11 cellular contexts compared by ENCODE assay signal in the genomic region with DNA sequence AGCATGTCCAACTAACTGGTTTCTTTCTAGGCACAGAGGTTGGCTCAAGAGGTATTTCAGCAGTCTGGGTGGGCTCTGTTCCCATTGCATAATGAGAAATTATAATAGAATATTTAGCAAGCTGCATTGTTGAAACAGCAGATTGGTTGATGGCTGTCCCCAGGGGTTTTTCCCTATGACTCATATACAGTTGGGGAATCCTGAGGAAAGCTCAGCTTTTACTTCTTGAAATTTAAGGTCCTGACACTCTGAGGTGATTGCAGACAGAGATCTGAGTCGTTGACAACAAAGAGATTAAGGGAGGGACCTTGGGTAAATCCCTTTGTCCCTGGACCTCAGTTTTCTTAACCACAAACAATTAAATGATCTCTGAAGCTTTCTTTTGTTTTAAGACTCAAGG. TPM values are rescaled to one million over a fixed set of nuclear protein-coding genes. Genes with fewer than 3 reads are reported as not detected.
DNase-seq lines count a peak whose midpoint lies in the region; ATAC-seq and TF ChIP-seq lines count a peak whose summit lies in the region.
"Had no signal": no experiment of that assay in that cellular context is flagged by ENCODE, and none has a peak within 500 bp of the region (broad histone marks: within the 10 kb centered on the region; RNA-seq: fewer than 3 reads in every experiment).

No MANE protein-coding gene starts in this region.

- H3K27me3 Mint-ChIP-seq in activated CD4-positive, alpha-beta T cell treated with anti-CD3 and anti-CD28 coated beads for 36 hours: no peaks in the 10 kb centered on the region
- H3K27me3 Mint-ChIP-seq in stimulated activated memory B cell treated with anti-CD40 and anti-IgM and Interleukin-4, amounts not matched to agents 10 μg/mL and 1 μg/mL and 100 μg/mL, for 72 hours: no peaks in the 10 kb centered on the region

- H3K4me1 Mint-ChIP-seq in activated CD4-positive, alpha-beta T cell treated with anti-CD3 and anti-CD28 coated beads for 36 hours: peaks cover 28% of the 10 kb centered on the region
- no peaks in the 10 kb centered on the region for H3K4me1 Mint-ChIP-seq in stimulated activated memory B cell treated with anti-CD40 and anti-IgM and Interleukin-4, amounts not matched to agents 10 μg/mL and 1 μg/mL and 100 μg/mL, for 72 hours

- POLR2A ChIA-PET in activated CD4-positive, alpha-beta T cell treated with anti-CD3 and anti-CD28 coated beads for 36 hours (lab: Charles Lee): interaction anchor here (0.8 to 0.9 kb wide), 2 partner anchors 21 to 138 kb away, joined by 3 to 4 read pairs; no protein-coding TSS in a partner anchor

- H3K9ac ChIP-seq in OCI-LY3 (ENCODE audit: low read length): no peak overlapping the region

- no peak for TF ChIP-seq CTCF in OCI-LY3 (IDR thresholded peaks at IDR 0.05; ENCODE audit: low read depth, low read length)
- TF ChIP-seq CTCF in epithelial cell of esophagus (IDR thresholded peaks at IDR 0.05; ENCODE audit: insufficient read depth, low read depth, low read length, missing control alignments): no peak
- TF ChIP-seq CTCF in thyroid gland (IDR thresholded peaks at IDR 0.05): no peak

- H3K4me2 ChIP-seq in OCI-LY3 (ENCODE audit: low read length): peak overlapping the region; percentile 23; the same call in 1 of the 2 replicates

- peaks cover 29% of the 10 kb centered on the region for H3K4me1 ChIP-seq in OCI-LY3 (ENCODE audit: low read length)
- no peaks in the 10 kb centered on the region for H3K4me1 ChIP-seq in thyroid gland
- H3K4me1 ChIP-seq: uterus had no signal

- no peak overlapping the region for H3K4me3 Mint-ChIP-seq in activated CD4-positive, alpha-beta T cell treated with anti-CD3 and anti-CD28 coated beads for 36 hours
- no peak overlapping the region for H3K4me3 Mint-ChIP-seq in stimulated activated memory B cell treated with anti-CD40 and anti-IgM and Interleukin-4, amounts not matched to agents 10 μg/mL and 1 μg/mL and 100 μg/mL, for 72 hours

- no peaks in the 10 kb centered on the region for H3K9me3 Mint-ChIP-seq in activated CD4-positive, alpha-beta T cell treated with anti-CD3 and anti-CD28 coated beads for 36 hours (ENCODE audit: low read depth)
- H3K9me3 Mint-ChIP-seq in stimulated activated memory B cell treated with anti-CD40 and anti-IgM and Interleukin-4, amounts not matched to agents 10 μg/mL and 1 μg/mL and 100 μg/mL, for 72 hours: peaks cover 2% of the 10 kb centered on the region

- no peak overlapping the region for H3K27ac ChIP-seq in OCI-LY3 (ENCODE audit: low read length)
- H3K27ac ChIP-seq in thyroid gland: no peak overlapping the region
- H3K27ac ChIP-seq: uterus had no signal

- no peaks in the 10 kb centered on the region for H4K20me1 ChIP-seq in OCI-LY3 (ENCODE audit: insufficient read depth, low read length)

- no peak for DNase-seq in activated CD4-positive, alpha-beta T cell treated with anti-CD3 and anti-CD28 coated beads for 36 hours
- DNase-seq in activated CD4-positive, alpha-beta T cell treated with anti-CD3 and anti-CD28 coated beads for 1 hour: no peak
- DNase-seq in epithelial cell of esophagus (ENCODE audit: low read depth): peak; percentile 49
- DNase-seq in thyroid gland: no peak
- DNase-seq: amniotic stem cell, hippocampal formation, uterus had no signal

- 11 to 17% methylated on average over 1 of the region's 1 CpG for WGBS in thyroid gland, 2 donors

- no peak overlapping the region for H2AFZ ChIP-seq in OCI-LY3 (ENCODE audit: low read depth, low read length)

- H3K36me3 Mint-ChIP-seq in activated CD4-positive, alpha-beta T cell treated with anti-CD3 and anti-CD28 coated beads for 36 hours (ENCODE audit: low read depth): peaks cover 1% of the 10 kb centered on the region
- H3K36me3 Mint-ChIP-seq in stimulated activated memory B cell treated with anti-CD40 and anti-IgM and Interleukin-4, amounts not matched to agents 10 μg/mL and 1 μg/mL and 100 μg/mL, for 72 hours: no peaks in the 10 kb centered on the region

- CTCF ChIA-PET in activated CD4-positive, alpha-beta T cell treated with anti-CD3 and anti-CD28 coated beads for 36 hours (lab: Charles Lee): interaction anchor here (0.8 to 1.3 kb wide), 3 partner anchors 20 to 70 kb away, joined by 3 read pairs; no protein-coding TSS in a partner anchor

- TF ChIP-seq POLR2A in thyroid gland (IDR thresholded peaks at IDR 0.05): no peak

- intact Hi-C loops in activated CD4-positive, alpha-beta T cell treated with anti-CD3 and anti-CD28 coated beads for 36 hours (cut with DNase I, micrococcal nuclease): loop anchor here in 1 of 2 experiments (2.0 kb wide), 1 partner anchor 38 kb away; a partner anchor contains a TSS
- intact Hi-C loops in thyroid gland (cut with DNase I): no loop called here

- H3K9me3 ChIP-seq in OCI-LY3 (ENCODE audit: insufficient read depth, low read length): no peaks in the 10 kb centered on the region
- H3K9me3 ChIP-seq in thyroid gland: no peaks in the 10 kb centered on the region
- H3K9me3 ChIP-seq: uterus had no signal

- no peak overlapping the region for H3K27ac Mint-ChIP-seq in activated CD4-positive, alpha-beta T cell treated with anti-CD3 and anti-CD28 coated beads for 36 hours
- no peak overlapping the region for H3K27ac Mint-ChIP-seq in stimulated activated memory B cell treated with anti-CD40 and anti-IgM and Interleukin-4, amounts not matched to agents 10 μg/mL and 1 μg/mL and 100 μg/mL, for 72 hours

- H3K36me3 ChIP-seq in OCI-LY3 (replicated peaks; ENCODE audit: low read depth, low read length) (no peaks in the 10 kb centered on the region), thyroid gland (no peaks in the 10 kb centered on the region)
- H3K36me3 ChIP-seq: uterus had no signal

- H3K4me3 ChIP-seq in OCI-LY3 (ENCODE audit: low read length): no peak overlapping the region
- H3K4me3 ChIP-seq in epithelial cell of esophagus (ENCODE audit: low read length): no peak overlapping the region
- H3K4me3 ChIP-seq in thyroid gland (replicated peaks in 1 of 3): no peak overlapping the region
- H3K4me3 ChIP-seq: uterus had no signal

- H3K27me3 ChIP-seq in OCI-LY3 (ENCODE audit: low read depth, low read length) (peaks cover 29% of the 10 kb centered on the region), thyroid gland (no peaks in the 10 kb centered on the region)
- H3K27me3 ChIP-seq: uterus had no signal

- peak; percentile 90 for ATAC-seq in activated CD4-positive, alpha-beta T cell treated with anti-CD3 and anti-CD28 coated beads for 36 hours
- peak; percentile 69 for ATAC-seq in stimulated activated memory B cell treated with anti-CD40 and anti-IgM and Interleukin-4, amounts not matched to agents 10 μg/mL and 1 μg/mL and 100 μg/mL, for 72 hours
- ATAC-seq in GM21528 (IDR thresholded peaks at IDR 0.05; ENCODE audit: low FRiP score, unreplicated experiment) (no peak), GM18511 (IDR thresholded peaks at IDR 0.05; ENCODE audit: unreplicated experiment) (no peak)

- no peaks in the 10 kb centered on the region for H3K79me2 ChIP-seq in OCI-LY3 (ENCODE audit: low read length)

RNA-seq across cellular contexts. Expression of a gene that starts 38.3 kb away (rescaled TPM):
- 10 to 100 TPM; 42.3 to 48.2 TPM for total RNA-seq in activated CD4-positive, alpha-beta T cell treated with anti-CD3 and anti-CD28 coated beads for 36 hours
- 1 to 10 TPM; 1.3 to 4.2 (median 2.1) TPM for total RNA-seq in thyroid gland

Comparison
In these comparisons a context has a peak if more than half of its experiments do, and no peak if none do; other contexts are left out.
1. ATAC-seq: peak in activated CD4-positive, alpha-beta T cell treated with anti-CD3 and anti-CD28 coated beads for 36 hours (single experiment) and stimulated activated memory B cell treated with anti-CD40 and anti-IgM and Interleukin-4, amounts not matched to agents 10 μg/mL and 1 μg/mL and 100 μg/mL, for 72 hours (single experiment); none in GM21528 (single experiment) and GM18511 (single experiment).
2. RNA of a gene that starts 38.3 kb away (total RNA-seq): 42.3 to 48.2 TPM in activated CD4-positive, alpha-beta T cell treated with anti-CD3 and anti-CD28 coated beads for 36 hours; 1.3 to 4.2 TPM in thyroid gland; every median in the first group is over 4 times any median in the second.